In the genomic region with DNA sequence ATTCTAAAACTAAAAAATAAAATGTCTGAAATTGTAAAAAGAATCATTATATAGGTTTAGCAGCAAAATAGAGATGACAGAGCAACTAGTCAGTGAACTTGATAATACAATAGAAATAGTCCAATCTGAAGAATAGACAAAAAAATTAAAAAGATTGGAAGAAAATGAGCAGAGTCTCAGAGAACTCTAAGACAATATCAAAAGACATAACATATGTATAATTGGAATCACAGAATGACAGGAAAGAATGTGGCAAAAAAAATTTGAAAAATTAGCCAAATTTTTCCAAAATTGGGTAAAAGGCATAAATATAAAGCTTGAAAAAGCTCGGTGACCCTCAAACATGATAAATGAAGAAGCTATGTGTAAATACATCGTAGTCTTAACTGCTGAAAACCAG, we compare ENCODE assay signal across 34 cellular contexts. TPM values are rescaled to one million over a fixed set of nuclear protein-coding genes. Genes with fewer than 3 reads are reported as not detected.
DNase-seq lines count a peak whose midpoint lies in the region; ATAC-seq, FAIRE-seq and TF ChIP-seq lines count a peak whose summit lies in the region.
"Had no signal": no experiment of that assay in that cellular context is flagged by ENCODE, and none has a peak within 500 bp of the region (broad histone marks: within the 10 kb centered on the region; RNA-seq: fewer than 3 reads in every experiment).

No MANE protein-coding gene starts in this region.

- TF ChIP-seq CTCF in HEK293 (tag by site-specific recombination; IDR thresholded peaks at IDR 0.05) (no peak), kidney (IDR thresholded peaks at IDR 0.05; ENCODE audit: borderline replicate concordance, extremely low read depth, insufficient read depth) (no peak), mucosa of descending colon (IDR thresholded peaks at IDR 0.05) (no peak)

- H3K4me3 ChIP-seq in HEK293 (ENCODE audit: low read depth, low read length) (no peak overlapping the region), kidney (ENCODE audit: low read length in 2 of 2) (no peak overlapping the region), mucosa of descending colon (no peak overlapping the region)
- H3K4me3 ChIP-seq: A549; BLaER1; BLaER1 treated with 17β-estradiol and CSF1 and Interleukin-3, amounts not matched to agents 10 nM and 100 nM had no signal

- H3K9ac ChIP-seq in kidney (ENCODE audit: low read length in 2 of 2): no peak overlapping the region
- H3K9ac ChIP-seq: BLaER1; BLaER1 treated with 17β-estradiol and CSF1 and Interleukin-3, amounts not matched to agents 10 nM and 100 nM had no signal

- POLR2A ChIA-PET in HEK293 (lab: Yijun Ruan, JAX): no interaction called here

- FAIRE-seq in GM19239 (lab: Jason Lieb, UNC): peak; percentile 37
- FAIRE-seq in islet of Langerhans (lab: Jason Lieb, UNC): peak; percentile 56
- peak; percentile 37 for FAIRE-seq in kidney (lab: Jason Lieb, UNC)
- FAIRE-seq: A549, D721Med had no signal

- intact Hi-C loops in kidney (cut with DNase I) (no loop called here), mucosa of descending colon (cut with DNase I, micrococcal nuclease) (no loop called here)

- no peaks in the 10 kb centered on the region for H3K36me3 ChIP-seq in HEK293 (ENCODE audit: control insufficient read depth in 2 of 2, insufficient read depth in 1 of 2, low read length in 2 of 2)
- no peaks in the 10 kb centered on the region for H3K36me3 ChIP-seq in kidney (ENCODE audit: control insufficient read depth in 1 of 2, insufficient read depth in 2 of 2, low read length in 2 of 2)
- H3K36me3 ChIP-seq in mucosa of descending colon (ENCODE audit: low read depth): no peaks in the 10 kb centered on the region
- H3K36me3 ChIP-seq: BE2C; BLaER1; BLaER1 treated with 17β-estradiol and CSF1 and Interleukin-3, amounts not matched to agents 10 nM and 100 nM had no signal

- CTCF ChIA-PET in HEK293 (lab: Yijun Ruan, JAX): interaction anchor here (1.0 to 1.1 kb wide), 2 partner anchors 35 to 736 kb away, joined by 3 to 4 read pairs; no protein-coding TSS in a partner anchor

- no peak for ATAC-seq in HG03432 (IDR thresholded peaks at IDR 0.05; ENCODE audit: unreplicated experiment)
- ATAC-seq in mucosa of descending colon: no peak
- ATAC-seq: A549; CD8-positive, alpha-beta T cell had no signal

- H3K9me3 ChIP-seq in HEK293 (ENCODE audit: control insufficient read depth, insufficient read depth, low read depth, low read length) (no peaks in the 10 kb centered on the region), kidney (ENCODE audit: control insufficient read depth in 1 of 2, low read length in 2 of 2) (peaks cover 0 to 6% of the 10 kb centered on the region in 2 donors), mucosa of descending colon (peaks cover 9% of the 10 kb centered on the region)
- H3K9me3 ChIP-seq: BE2C, BLaER1 had no signal

- DNase-seq in GM19239 (ENCODE audit: insufficient read length, low spot score) (no peak), kidney (no peak), CD1c-positive myeloid dendritic cell (ENCODE audit: extremely low spot score) (no peak), mucosa of descending colon (no peak), GF-D8 (lab: John Stamatoyannopoulos, UW) (no peak)
- DNase-seq: 8988T; ACHN; AML-193; BE2C; C1 segment of cervical spinal cord; Caco-2; Calu3; CD4-positive, alpha-beta memory T cell; CD4-positive, alpha-beta T cell; CD4-positive, CD25-positive, alpha-beta regulatory T cell; CD8-positive, alpha-beta memory T cell; CD8-positive, alpha-beta T cell; COR-L47; DMS 273 treated with DMSO at 0.1 percent for 48 hours; DMS153; DMS53; DMS79; DMS79 treated with DMSO at 0.1 percent for 48 hours; DND-41; EL had no signal

- no peak overlapping the region for H3K27ac ChIP-seq in HEK293 (ENCODE audit: extremely low read depth, low read depth, low read length)
- no peak overlapping the region for H3K27ac ChIP-seq in kidney (ENCODE audit: low read depth in 2 of 2, low read length in 2 of 2)
- H3K27ac ChIP-seq: 22Rv1; A549; BLaER1; BLaER1 treated with 17β-estradiol and CSF1 and Interleukin-3, amounts not matched to agents 10 nM and 100 nM; C4-2B had no signal

- H3K4me1 ChIP-seq in HEK293 (ENCODE audit: control insufficient read depth, insufficient read depth, low read length): no peaks in the 10 kb centered on the region
- H3K4me1 ChIP-seq in kidney (ENCODE audit: control insufficient read depth in 1 of 2, insufficient read depth in 1 of 2, low read depth in 1 of 2, low read length in 2 of 2): no peaks in the 10 kb centered on the region
- H3K4me1 ChIP-seq in mucosa of descending colon (ENCODE audit: low read depth): no peaks in the 10 kb centered on the region
- H3K4me1 ChIP-seq: A549; BE2C; BLaER1; BLaER1 treated with 17β-estradiol and CSF1 and Interleukin-3, amounts not matched to agents 10 nM and 100 nM; Caco-2 had no signal

TF ChIP-seq in HEK293, 187 proteins besides CTCF, POLR2A, EP300 and RAD21:
- TF ChIP-seq ZNF133 (tag by site-specific recombination; IDR thresholded peaks at IDR 0.05): peak; percentile 95
- TF ChIP-seq SP2 (tag by site-specific recombination; IDR thresholded peaks at IDR 0.05): no peak
TF ChIP-seq in HEK293: peak in this region for 1.

RNA-seq across cellular contexts. Expression of a gene that starts 38.0 kb away (rescaled TPM):
- 22.8 TPM for total RNA-seq in kidney
- polyA plus RNA-seq in kidney (ENCODE audit: insufficient read depth, low read depth, low replicate concordance): 10.8 TPM
- total RNA-seq in mucosa of descending colon: 10 to 100 TPM; 44.0 to 50.2 (median 45.0) TPM
